ENCODE assay signal across 8 cellular contexts in the genomic region with DNA sequence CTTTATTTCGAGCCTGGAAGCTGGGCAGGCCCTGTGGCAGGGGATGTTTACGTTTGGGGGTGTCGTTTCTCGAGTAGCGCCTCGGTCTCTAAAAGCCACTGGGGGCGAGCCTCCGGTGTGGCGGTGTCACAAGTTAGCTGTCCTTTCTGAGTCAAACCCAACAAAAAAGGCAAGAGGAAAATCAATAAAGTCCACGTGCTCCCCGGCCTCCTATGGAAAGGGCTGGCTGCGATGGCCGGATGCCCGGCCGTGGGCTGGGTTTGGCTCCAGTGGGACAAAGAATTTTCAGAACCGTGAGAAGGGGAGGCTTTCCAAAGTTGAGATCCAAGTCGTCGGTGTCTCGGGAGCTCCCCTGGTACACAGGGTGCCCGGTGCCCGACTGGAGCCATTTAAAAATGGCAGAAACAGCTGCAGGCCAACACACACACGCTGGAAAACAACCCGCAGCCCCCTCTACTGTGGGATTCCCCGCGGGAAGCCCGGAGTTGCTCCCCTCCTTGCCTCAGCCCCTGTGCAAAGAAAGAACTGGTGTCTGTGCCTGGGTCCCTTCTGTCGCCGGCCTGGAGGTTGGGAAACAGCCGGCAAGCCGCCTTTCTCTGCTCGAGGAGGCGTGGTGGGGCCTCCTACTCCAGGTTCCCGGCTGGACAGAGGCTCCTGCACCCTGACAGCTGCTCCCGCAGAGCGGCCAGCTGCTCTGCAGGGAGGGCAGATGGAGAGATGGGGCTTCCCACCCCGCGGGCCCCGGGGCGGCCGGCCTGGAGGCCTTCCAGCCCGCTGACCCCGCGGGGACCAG. TPM values are rescaled to one million over a fixed set of nuclear protein-coding genes. Genes with fewer than 3 reads are reported as not detected.
A peak's percentile ranks its signal among the peaks of the same experiment; 100 is the strongest.
DNase-seq lines count a peak whose midpoint lies in the region; ATAC-seq and TF ChIP-seq lines count a peak whose summit lies in the region.

No MANE protein-coding gene starts in this region.

- peak overlapping the region; percentile 98 for H3K27ac Mint-ChIP-seq in progenitor cell of endocrine pancreas

- no peaks in the 10 kb centered on the region for H3K27me3 ChIP-seq in BJ (ENCODE audit: control insufficient read depth, insufficient read depth, low read length)
- H3K27me3 ChIP-seq in brain microvascular endothelial cell (replicated peaks) = no peaks in the 10 kb centered on the region

- CTCF ChIA-PET in BJ (lab: Yijun Ruan, JAX) = interaction anchor here (0.9 to 1.5 kb wide), 5 partner anchors 17 to 107 kb away, joined by 3 to 6 read pairs (median 3); partner anchors contain the start of gene CFAP251

- no peaks in the 10 kb centered on the region for H3K27me3 Mint-ChIP-seq in progenitor cell of endocrine pancreas

- H3K36me3 ChIP-seq in BJ (ENCODE audit: control insufficient read depth, insufficient read depth, low read length) = no peaks in the 10 kb centered on the region
- H3K36me3 ChIP-seq in brain microvascular endothelial cell (replicated peaks) = no peaks in the 10 kb centered on the region

- peak; percentile 20 for ATAC-seq in GM18909 (IDR thresholded peaks at IDR 0.05; ENCODE audit: poor library complexity, unreplicated experiment)
- ATAC-seq in HG02981 (IDR thresholded peaks at IDR 0.05; ENCODE audit: unreplicated experiment) = no peak
- no peak for ATAC-seq in HG03045 (IDR thresholded peaks at IDR 0.05; ENCODE audit: unreplicated experiment)

- H3K4me3 Mint-ChIP-seq in progenitor cell of endocrine pancreas (ENCODE audit: low read depth) = peak overlapping the region; percentile 90

- in situ Hi-C loops in brain microvascular endothelial cell (cut with HindIII; ENCODE audit: low pct_ligation_motif_present, low sequenced_read_pairs) = no loop called here

- DNase-seq in BJ (ENCODE audit: low read depth) (no peak), NCI-H69 (lab: John Stamatoyannopoulos, UW) (peak; percentile 95), brain microvascular endothelial cell (peak; percentile 35), hippocampal formation (lab: John Stamatoyannopoulos, UW) (peak; percentile 51 to 62), progenitor cell of endocrine pancreas (ENCODE audit: low spot score, unreplicated experiment) (peak; percentile 26)

- peak overlapping the region; percentile 74 for H3K27ac ChIP-seq in brain microvascular endothelial cell

- H3K9me3 Mint-ChIP-seq in progenitor cell of endocrine pancreas (ENCODE audit: low read depth) = no peaks in the 10 kb centered on the region

- peaks cover 21% of the 10 kb centered on the region for H3K4me1 Mint-ChIP-seq in progenitor cell of endocrine pancreas (ENCODE audit: low read depth)

- H3K4me3 ChIP-seq in BJ (ENCODE audit: low read depth, low read length) (peak overlapping the region; percentile 55), brain microvascular endothelial cell (ENCODE audit: low read depth, low read length) (peak overlapping the region; percentile 64)

- no peak for TF ChIP-seq CTCF in BJ (IDR thresholded peaks at IDR 0.05; ENCODE audit: insufficient read depth, low read depth, low read length)
- TF ChIP-seq CTCF in brain microvascular endothelial cell (IDR thresholded peaks at IDR 0.05; ENCODE audit: low read depth, low read length, missing control alignments) = no peak
- no peak for TF ChIP-seq CTCF in progenitor cell of endocrine pancreas (IDR thresholded peaks at IDR 0.05; ENCODE audit: unreplicated experiment)

- H3K36me3 Mint-ChIP-seq in progenitor cell of endocrine pancreas (ENCODE audit: insufficient read depth) = no peaks in the 10 kb centered on the region

- POLR2A ChIA-PET in BJ (lab: Charles Lee) = no interaction called here

RNA-seq across cellular contexts. Expression of gene BCL7A, which starts 1.9 kb away (rescaled TPM):
- 2.7 and 3.4 TPM in 2 replicates for polyA plus RNA-seq in BJ (2011; rRNA removed)
- 2.4 and 2.7 TPM in 2 replicates for polyA minus RNA-seq in BJ (2011; rRNA and poly(A)+ RNA removed)
- 43.7 and 49.3 TPM in 2 replicates for total RNA-seq in progenitor cell of endocrine pancreas

RNA-seq across cellular contexts. Expression of gene MLXIP, which starts 55.0 kb away (rescaled TPM):
- 3.3 and 4.8 TPM in 2 replicates for polyA plus RNA-seq in BJ (2011; rRNA removed)
- 11.0 and 12.9 TPM in 2 replicates for polyA minus RNA-seq in BJ (2011; rRNA and poly(A)+ RNA removed)
- total RNA-seq in progenitor cell of endocrine pancreas = 48.6 and 48.7 TPM in 2 replicates
